ENCODE assay signal across 10 cellular contexts in the genomic region with DNA sequence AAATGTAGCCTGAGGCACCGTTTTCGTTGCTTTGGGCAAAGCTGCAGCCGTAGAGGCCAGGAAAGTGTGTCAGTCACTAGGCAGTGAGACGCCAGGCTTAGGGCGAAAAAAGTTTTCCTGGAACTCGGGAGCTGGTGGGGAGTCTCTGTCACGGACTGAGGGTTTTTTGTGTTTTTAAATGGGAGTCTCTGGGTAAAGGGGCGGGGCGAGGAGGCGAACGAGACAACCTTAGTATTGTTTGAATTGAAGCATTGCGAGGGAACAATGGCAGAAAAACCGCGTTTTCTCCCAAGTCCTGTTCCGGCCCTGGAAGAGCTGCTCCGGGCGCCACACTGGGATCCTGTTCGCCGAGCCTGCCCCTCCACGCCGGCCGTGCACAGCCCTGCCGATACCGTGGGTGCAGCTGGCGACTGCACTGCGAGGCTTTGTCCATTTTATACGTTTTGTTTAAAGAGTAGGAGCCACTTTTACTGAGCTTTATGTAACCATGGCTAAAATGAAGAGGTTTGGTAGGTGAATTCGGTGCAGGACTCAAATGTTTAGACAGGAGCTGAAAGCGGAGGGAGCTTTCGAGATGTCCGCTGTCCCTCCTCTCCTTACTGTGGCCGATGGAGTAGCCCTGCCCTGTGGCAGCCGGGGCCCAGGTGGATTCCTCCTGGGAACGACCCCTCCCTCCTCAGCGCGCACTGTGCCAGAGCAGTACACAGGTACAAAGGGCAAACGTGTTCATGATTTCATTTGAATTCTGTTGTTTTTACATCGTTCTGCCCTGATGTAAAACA. TPM values are rescaled to one million over a fixed set of nuclear protein-coding genes. Genes with fewer than 3 reads are reported as not detected.
A peak's percentile ranks its signal among the peaks of the same experiment; 100 is the strongest.
DNase-seq lines count a peak whose midpoint lies in the region; ATAC-seq and TF ChIP-seq lines count a peak whose summit lies in the region.
"Had no signal": no experiment of that assay in that cellular context is flagged by ENCODE, and none has a peak within 500 bp of the region (broad histone marks: within the 10 kb centered on the region; RNA-seq: fewer than 3 reads in every experiment).

No MANE protein-coding gene starts in this region.

- H3K27ac ChIP-seq in angular gyrus (ENCODE audit: low read depth, low read length): peak overlapping the region; percentile 2
- H3K27ac ChIP-seq: neutrophil had no signal

- H3K4me2 ChIP-seq in skeletal muscle satellite cell (ENCODE audit: low read length): peak overlapping the region; percentile 87

- no peaks in the 10 kb centered on the region for H3K27me3 ChIP-seq in skeletal muscle satellite cell (ENCODE audit: control insufficient read depth, insufficient read depth, low read length)

- H3K9me3 ChIP-seq in skeletal muscle satellite cell (replicated peaks; ENCODE audit: low read length): no peaks in the 10 kb centered on the region
- H3K9me3 ChIP-seq: HAP-1, neutrophil had no signal

- peak overlapping the region; percentile 88 for H3K9ac ChIP-seq in skeletal muscle satellite cell (ENCODE audit: low read depth, low read length)

- TF ChIP-seq CTCF in HFF-Myc (IDR thresholded peaks at IDR 0.05; ENCODE audit: low read depth, low read length, missing control alignments): no peak

- peak overlapping the region; percentile 87 for H3K4me3 ChIP-seq in HFF-Myc (replicated peaks; ENCODE audit: low read depth, low read length)
- peak overlapping the region; percentile 77 for H3K4me3 ChIP-seq in iPS-11a (ENCODE audit: low read depth, low read length)
- H3K4me3 ChIP-seq in skeletal muscle satellite cell (ENCODE audit: low read length): peak overlapping the region; percentile 87
- H3K4me3 ChIP-seq: HAP-1 had no signal

- no peak for ATAC-seq in GM21381 (IDR thresholded peaks at IDR 0.05; ENCODE audit: unreplicated experiment)

- DNase-seq in HFF-Myc (ENCODE audit: extremely low read depth, low read depth) (no peak), NCI-H1930 (lab: John Stamatoyannopoulos, UW) (no peak), KG1 (lab: John Stamatoyannopoulos, UW) (no peak)
- no peak for DNase-seq in activated effector memory CD4-positive, alpha-beta T cell treated with anti-CD3 and anti-CD28 coated beads, Interleukin-2, amount 50 U/mL, for 16 hours

- H3K4me1 ChIP-seq in skeletal muscle satellite cell (ENCODE audit: control insufficient read depth, insufficient read depth, low read length): peaks cover 63% of the 10 kb centered on the region
- H3K4me1 ChIP-seq: HAP-1 had no signal

- H3K36me3 ChIP-seq in skeletal muscle satellite cell (ENCODE audit: insufficient read depth, low read length): peaks cover 22% of the 10 kb centered on the region
- H3K36me3 ChIP-seq: HAP-1, neutrophil had no signal

RNA-seq across cellular contexts. Expression of a gene that starts 1.5 kb away (rescaled TPM):
- 75.5 and 113 TPM in 2 replicates for total RNA-seq in skeletal muscle satellite cell (2012; rRNA removed)

RNA-seq across cellular contexts. Expression of a gene that starts 1.6 kb away (rescaled TPM):
- total RNA-seq in skeletal muscle satellite cell (2012; rRNA removed): 112 and 149 TPM in 2 replicates
